In the genomic region with DNA sequence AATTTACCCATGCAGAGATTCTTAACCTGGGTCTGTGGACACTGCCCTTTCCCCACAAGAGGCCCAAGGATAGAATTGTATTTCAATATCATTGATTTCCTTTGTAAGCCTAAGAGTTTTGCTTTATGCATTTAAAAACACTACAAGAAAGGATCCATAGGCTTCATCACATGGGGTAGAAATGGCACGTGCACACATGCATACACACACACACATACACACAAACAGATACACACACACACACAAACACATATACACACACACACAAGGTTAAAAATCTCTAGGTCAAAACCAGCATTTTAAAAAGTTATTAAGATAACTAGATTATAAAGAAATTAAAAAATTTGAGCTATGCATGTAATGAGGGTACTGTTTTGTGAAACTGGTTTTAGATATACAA, we compare ENCODE assay signal across 14 cellular contexts. TPM values are rescaled to one million over a fixed set of nuclear protein-coding genes. Genes with fewer than 3 reads are reported as not detected.
A peak's percentile ranks its signal among the peaks of the same experiment; 100 is the strongest.
DNase-seq lines count a peak whose midpoint lies in the region; ATAC-seq and TF ChIP-seq lines count a peak whose summit lies in the region.
"Had no signal": no experiment of that assay in that cellular context is flagged by ENCODE, and none has a peak within 500 bp of the region (broad histone marks: within the 10 kb centered on the region; RNA-seq: fewer than 3 reads in every experiment).

No MANE protein-coding gene starts in this region.

- POLR2A ChIA-PET in CD4-positive, alpha-beta T cell (lab: Charles Lee), result interaction anchor here (0.8 to 11.8 kb wide), 19 partner anchors 8 to 479 kb away, joined by 3 to 323 read pairs (median 6); a partner anchor contains a TSS
- POLR2A ChIA-PET in activated B cell treated with CpG ODN at 0.5 μM for 24 hours (lab: Charles Lee), result interaction anchor here (0.6 to 8.2 kb wide), 22 partner anchors 7 to 463 kb away, joined by 3 to 211 read pairs (median 5); a partner anchor contains a TSS

- no peaks in the 10 kb centered on the region for H3K27me3 ChIP-seq in CD4-positive, alpha-beta T cell (ENCODE audit: control insufficient read depth, insufficient read depth, low read length)
- H3K27me3 ChIP-seq in mononuclear cell (ENCODE audit: insufficient read depth, low read length), result no peaks in the 10 kb centered on the region
- H3K27me3 ChIP-seq: heart left ventricle, SJCRH30 had no signal

- in situ Hi-C loops in GM13976 (cut with MboI; ENCODE audit: low sequenced_read_pairs, unreplicated experiment), result no loop called here

- no peak for DNase-seq in CD4-positive, alpha-beta T cell
- no peak for DNase-seq in GM12865 (ENCODE audit: low read depth)
- DNase-seq in activated B cell treated with CpG ODN at 0.5 μM for 24 hours, result no peak
- DNase-seq in GM13976 (ENCODE audit: low spot score), result no peak
- no peak for DNase-seq in AG08395 (ENCODE audit: low spot score)
- no peak for DNase-seq in T1000 (lab: John Stamatoyannopoulos, UW)
- DNase-seq: aorta, C1 segment of cervical spinal cord, heart left ventricle, kidney glomerular epithelial cell, midbrain, SJCRH30 had no signal

- peaks cover 25% of the 10 kb centered on the region for H3K36me3 Mint-ChIP-seq in CD4-positive, alpha-beta T cell (ENCODE audit: low read depth)
- peaks cover 34% of the 10 kb centered on the region for H3K36me3 Mint-ChIP-seq in activated B cell treated with CpG ODN at 0.5 μM for 24 hours (ENCODE audit: low read depth)

- peak overlapping the region; percentile 87 for H3K4me3 Mint-ChIP-seq in CD4-positive, alpha-beta T cell
- H3K4me3 Mint-ChIP-seq in activated B cell treated with CpG ODN at 0.5 μM for 24 hours, result peak overlapping the region; percentile 83

- ATAC-seq in CD4-positive, alpha-beta T cell (ENCODE audit: poor library complexity), result no peak
- ATAC-seq in activated B cell treated with CpG ODN at 0.5 μM for 24 hours (ENCODE audit: low read depth), result no peak

- peak overlapping the region; percentile 95 for H3K27ac Mint-ChIP-seq in CD4-positive, alpha-beta T cell
- H3K27ac Mint-ChIP-seq in activated B cell treated with CpG ODN at 0.5 μM for 24 hours, result peak overlapping the region; percentile 100

- peaks cover 6% of the 10 kb centered on the region for H3K9me3 Mint-ChIP-seq in CD4-positive, alpha-beta T cell
- H3K9me3 Mint-ChIP-seq in activated B cell treated with CpG ODN at 0.5 μM for 24 hours, result peaks cover 6% of the 10 kb centered on the region

- H3K27me3 Mint-ChIP-seq in CD4-positive, alpha-beta T cell, result no peaks in the 10 kb centered on the region
- no peaks in the 10 kb centered on the region for H3K27me3 Mint-ChIP-seq in activated B cell treated with CpG ODN at 0.5 μM for 24 hours

- no peak for TF ChIP-seq CTCF in CD4-positive, alpha-beta T cell (IDR thresholded peaks at IDR 0.05)
- no peak for TF ChIP-seq CTCF in GM12865 (IDR thresholded peaks at IDR 0.05; ENCODE audit: insufficient read depth, low read depth, low read length, missing control alignments)
- no peak for TF ChIP-seq CTCF in activated B cell treated with CpG ODN at 0.5 μM for 24 hours (IDR thresholded peaks at IDR 0.05)
- TF ChIP-seq CTCF in GM13976 (IDR thresholded peaks at IDR 0.05; ENCODE audit: borderline replicate concordance, control extremely low read depth, extremely low read depth, insufficient read depth, missing control alignments), result no peak

- CTCF ChIA-PET in CD4-positive, alpha-beta T cell (lab: Charles Lee), result interaction anchor here (1.5 kb wide), 1 partner anchor 64 kb away, joined by 3 read pairs; no protein-coding TSS in a partner anchor
- CTCF ChIA-PET in activated B cell treated with CpG ODN at 0.5 μM for 24 hours (lab: Charles Lee), result interaction anchor here (1.3 to 1.7 kb wide), 2 partner anchors 12 to 39 kb away, joined by 3 to 7 read pairs; no protein-coding TSS in a partner anchor

- intact Hi-C loops in CD4-positive, alpha-beta T cell (cut with DNase I, micrococcal nuclease), result loop anchor here (10.0 kb wide), 2 partner anchors 52 to 458 kb away; a partner anchor contains a TSS
- intact Hi-C loops in activated B cell treated with CpG ODN at 0.5 μM for 24 hours (cut with micrococcal nuclease), result loop anchor here (5.0 kb wide), 1 partner anchor 36 kb away; no protein-coding TSS in a partner anchor

- H3K4me3 ChIP-seq in GM12865 (ENCODE audit: low read depth, low read length) (peak overlapping the region; percentile 66), mononuclear cell (ENCODE audit: low read length) (peak overlapping the region; percentile 33)
- H3K4me3 ChIP-seq: coronary artery, SJCRH30 had no signal

- H3K4me1 ChIP-seq in mononuclear cell (ENCODE audit: insufficient read depth, low read length), result peaks cover 76% of the 10 kb centered on the region

- peak overlapping the region; percentile 93 for H3K27ac ChIP-seq in CD4-positive, alpha-beta T cell (ENCODE audit: low read depth, low read length)
- H3K27ac ChIP-seq: coronary artery, SJCRH30 had no signal

- no peaks in the 10 kb centered on the region for H3K9me3 ChIP-seq in CD4-positive, alpha-beta T cell (ENCODE audit: control insufficient read depth, low read length)
- H3K9me3 ChIP-seq in mononuclear cell (ENCODE audit: low read depth, low read length), result no peaks in the 10 kb centered on the region
- H3K9me3 ChIP-seq: heart left ventricle, SJCRH30 had no signal

- H3K4me1 Mint-ChIP-seq in CD4-positive, alpha-beta T cell (ENCODE audit: low read depth), result peaks cover 81% of the 10 kb centered on the region
- peaks cover 94% of the 10 kb centered on the region for H3K4me1 Mint-ChIP-seq in activated B cell treated with CpG ODN at 0.5 μM for 24 hours

RNA-seq across cellular contexts. Expression of a gene that starts 35.5 kb away (rescaled TPM):
- 100 to 1,000 TPM; 166 to 170 TPM for total RNA-seq in CD4-positive, alpha-beta T cell
- total RNA-seq in activated B cell treated with CpG ODN at 0.5 μM for 24 hours (158 and 184 TPM in 2 replicates), mononuclear cell (212 TPM)
